39 cellular contexts compared by ENCODE assay signal in genomic region chr1:30185313-30185712, GRCh38.
"Had no signal": no experiment of that assay in that cellular context is flagged by ENCODE, and none has a peak within 500 bp of the region (broad histone marks: within the 10 kb centered on the region; RNA-seq: fewer than 3 reads in every experiment).

No MANE protein-coding gene starts in this region.

- H3K36me3 ChIP-seq: adrenal gland, ascending aorta, brain microvascular endothelial cell, breast epithelium, cardiac muscle cell had no signal

- ATAC-seq: activated naive CD4-positive, alpha-beta T cell treated with anti-CD3 and anti-CD28 coated beads, Interleukin-2, amount 50 U/mL, for 72 hours; activated naive CD8-positive, alpha-beta T cell treated with anti-CD3 and anti-CD28 coated beads, Interleukin-2, amount 50 U/mL, for 24 hours; activated T-cell treated with anti-CD3 and anti-CD28 coated beads, Interleukin-2, amount 50 U/mL, for 4 hours; activated T-cell treated with anti-CD3 and anti-CD28 coated beads, Interleukin-2, amount 50 U/mL, for 72 hours; activated T-helper 17 cell treated with anti-CD3 and anti-CD28 coated beads, Interleukin-2, amount 50 U/mL, for 72 hours; body of pancreas had no signal

- H3K36me3 Mint-ChIP-seq: activated naive CD4-positive, alpha-beta T cell treated with anti-CD3 and anti-CD28 coated beads, Interleukin-2, amount 10 ng/mL, durations not matched to agents 7 days and 5 days; activated naive CD4-positive, alpha-beta T cell treated with anti-CD3 and anti-CD28 coated beads, Interleukin-2, amount 50 U/mL, for 24 hours; activated naive CD4-positive, alpha-beta T cell treated with anti-CD3 and anti-CD28 coated beads, Interleukin-2, amount 50 U/mL, for 72 hours; activated naive CD8-positive, alpha-beta T cell; activated naive CD8-positive, alpha-beta T cell treated with anti-CD3 and anti-CD28 coated beads for 36 hours; activated naive CD8-positive, alpha-beta T cell treated with anti-CD3 and anti-CD28 coated beads, Interleukin-2, amount 10 ng/mL, durations not matched to agents 7 days and 5 days; brain had no signal

- H3K27ac ChIP-seq: adrenal gland, ascending aorta, body of pancreas, brain microvascular endothelial cell, breast epithelium, cardiac muscle cell had no signal

- H3K4me3 ChIP-seq: adrenal gland, ascending aorta, body of pancreas, breast epithelium, cardiac muscle cell had no signal

- H3K4me3 Mint-ChIP-seq: activated naive CD4-positive, alpha-beta T cell treated with anti-CD3 and anti-CD28 coated beads for 36 hours; activated naive CD4-positive, alpha-beta T cell treated with anti-CD3 and anti-CD28 coated beads, Interleukin-2, amount 10 ng/mL, durations not matched to agents 7 days and 5 days; activated naive CD4-positive, alpha-beta T cell treated with anti-CD3 and anti-CD28 coated beads, Interleukin-2, amount 50 U/mL, for 24 hours; activated naive CD8-positive, alpha-beta T cell; activated naive CD8-positive, alpha-beta T cell treated with anti-CD3 and anti-CD28 coated beads for 36 hours; activated naive CD8-positive, alpha-beta T cell treated with anti-CD3 and anti-CD28 coated beads, Interleukin-2, amount 10 ng/mL, durations not matched to agents 7 days and 5 days; activated naive CD8-positive, alpha-beta T cell treated with anti-CD3 and anti-CD28 coated beads, Interleukin-2, amount 50 U/mL, for 24 hours; activated T-cell treated with anti-CD3 and anti-CD28 coated beads, Interleukin-2, amount 50 U/mL, for 24 hours; activated T-cell treated with anti-CD3 and anti-CD28 coated beads, Interleukin-2, amount 50 U/mL, for 4 hours; activated T-cell treated with anti-CD3 and anti-CD28 coated beads, Interleukin-2, amount 50 U/mL, for 72 hours; activated T-helper 1 cell treated with anti-CD3 and anti-CD28 coated beads, Interleukin-12 subunit alpha, Interleukin-12 subunit beta, Interleukin-2, Interleukin-4 antibody, amounts not matched to agents 30 ng/mL and 10 ng/mL and 1 ng/mL, durations not matched to agents 14 hours and 24 hours and 36 hours; activated T-helper 17 cell treated with anti-CD3 and anti-CD28 coated beads, Interleukin-2, amount 50 U/mL, for 72 hours; brain; central memory CD8-positive, alpha-beta T cell had no signal

- H3K27me3 Mint-ChIP-seq: activated naive CD8-positive, alpha-beta T cell; activated T-helper 17 cell treated with anti-CD3 and anti-CD28 coated beads, Interleukin-2, amount 50 U/mL, for 72 hours had no signal

- H3K27ac Mint-ChIP-seq: activated naive CD4-positive, alpha-beta T cell treated with anti-CD3 and anti-CD28 coated beads for 36 hours; activated naive CD4-positive, alpha-beta T cell treated with anti-CD3 and anti-CD28 coated beads, Interleukin-2, amount 10 ng/mL, durations not matched to agents 7 days and 5 days; activated naive CD4-positive, alpha-beta T cell treated with anti-CD3 and anti-CD28 coated beads, Interleukin-2, amount 50 U/mL, for 24 hours; activated naive CD4-positive, alpha-beta T cell treated with anti-CD3 and anti-CD28 coated beads, Interleukin-2, amount 50 U/mL, for 72 hours; activated naive CD8-positive, alpha-beta T cell; activated naive CD8-positive, alpha-beta T cell treated with anti-CD3 and anti-CD28 coated beads for 36 hours; activated naive CD8-positive, alpha-beta T cell treated with anti-CD3 and anti-CD28 coated beads, Interleukin-2, amount 10 ng/mL, durations not matched to agents 7 days and 5 days; activated naive CD8-positive, alpha-beta T cell treated with anti-CD3 and anti-CD28 coated beads, Interleukin-2, amount 50 U/mL, for 24 hours; activated T-cell treated with anti-CD3 and anti-CD28 coated beads, Interleukin-2, amount 50 U/mL, for 24 hours; activated T-cell treated with anti-CD3 and anti-CD28 coated beads, Interleukin-2, amount 50 U/mL, for 72 hours; activated T-helper 1 cell treated with anti-CD3 and anti-CD28 coated beads, Interleukin-12 subunit alpha, Interleukin-12 subunit beta, Interleukin-2, Interleukin-4 antibody, amounts not matched to agents 30 ng/mL and 10 ng/mL and 1 ng/mL, durations not matched to agents 14 hours and 24 hours and 36 hours; activated T-helper 17 cell treated with anti-CD3 and anti-CD28 coated beads, Interleukin-2, amount 50 U/mL, for 72 hours; activated T-helper 2 cell treated with anti-CD3 and anti-CD28 coated beads, Interferon-gamma antibody, Interleukin-2, Interleukin-4, amounts not matched to agents 10 μg/mL and 5 μg/mL and 100 μg/mL, durations not matched to agents 14 hours and 24 hours and 36 hours; brain had no signal

- H3K4me1 ChIP-seq: adrenal gland, ascending aorta, body of pancreas, breast epithelium had no signal

- H3K9me3 ChIP-seq: adrenal gland, ascending aorta, body of pancreas, breast epithelium had no signal

- H3K9me3 Mint-ChIP-seq: activated naive CD4-positive, alpha-beta T cell treated with anti-CD3 and anti-CD28 coated beads for 36 hours; activated naive CD4-positive, alpha-beta T cell treated with anti-CD3 and anti-CD28 coated beads, Interleukin-2, amount 10 ng/mL, durations not matched to agents 7 days and 5 days; activated naive CD4-positive, alpha-beta T cell treated with anti-CD3 and anti-CD28 coated beads, Interleukin-2, amount 50 U/mL, for 24 hours; activated naive CD4-positive, alpha-beta T cell treated with anti-CD3 and anti-CD28 coated beads, Interleukin-2, amount 50 U/mL, for 72 hours; activated naive CD8-positive, alpha-beta T cell treated with anti-CD3 and anti-CD28 coated beads for 36 hours; activated naive CD8-positive, alpha-beta T cell treated with anti-CD3 and anti-CD28 coated beads, Interleukin-2, amount 10 ng/mL, durations not matched to agents 7 days and 5 days; activated naive CD8-positive, alpha-beta T cell treated with anti-CD3 and anti-CD28 coated beads, Interleukin-2, amount 50 U/mL, for 24 hours; activated T-cell treated with anti-CD3 and anti-CD28 coated beads, Interleukin-2, amount 50 U/mL, for 24 hours; activated T-cell treated with anti-CD3 and anti-CD28 coated beads, Interleukin-2, amount 50 U/mL, for 4 hours; activated T-cell treated with anti-CD3 and anti-CD28 coated beads, Interleukin-2, amount 50 U/mL, for 72 hours; activated T-helper 1 cell treated with anti-CD3 and anti-CD28 coated beads, Interleukin-12 subunit alpha, Interleukin-12 subunit beta, Interleukin-2, Interleukin-4 antibody, amounts not matched to agents 30 ng/mL and 10 ng/mL and 1 ng/mL, durations not matched to agents 14 hours and 24 hours and 36 hours; activated T-helper 17 cell treated with anti-CD3 and anti-CD28 coated beads, Interleukin-2, amount 50 U/mL, for 72 hours; activated T-helper 2 cell treated with anti-CD3 and anti-CD28 coated beads, Interferon-gamma antibody, Interleukin-2, Interleukin-4, amounts not matched to agents 10 μg/mL and 5 μg/mL and 100 μg/mL, durations not matched to agents 14 hours and 24 hours and 36 hours; brain; central memory CD8-positive, alpha-beta T cell had no signal

- DNase-seq: activated effector memory CD4-positive, alpha-beta T cell treated with anti-CD3 and anti-CD28 coated beads, Interleukin-2, amount 50 U/mL, for 16 hours; activated effector memory CD4-positive, alpha-beta T cell treated with Interleukin-2 at 50 U/mL for 16 hours; activated gamma-delta T cell; activated gamma-delta T cell treated with Interleukin-2 at 50 U/mL for 16 hours; activated naive CD4-positive, alpha-beta T cell; activated naive CD4-positive, alpha-beta T cell treated with anti-CD3 and anti-CD28 coated beads for 36 hours; activated naive CD4-positive, alpha-beta T cell treated with anti-CD3 and anti-CD28 coated beads, Interleukin-2, amount 10 ng/mL, durations not matched to agents 7 days and 5 days; activated naive CD4-positive, alpha-beta T cell treated with anti-CD3 and anti-CD28 coated beads, Interleukin-2, amount 50 U/mL, for 16 hours; activated naive CD4-positive, alpha-beta T cell treated with Interleukin-2 at 50 U/mL for 16 hours; activated naive CD8-positive, alpha-beta T cell treated with anti-CD3 and anti-CD28 coated beads for 36 hours; activated naive CD8-positive, alpha-beta T cell treated with anti-CD3 and anti-CD28 coated beads, Interleukin-2, amount 10 ng/mL, durations not matched to agents 7 days and 5 days; activated naive CD8-positive, alpha-beta T cell treated with anti-CD3 and anti-CD28 coated beads, Interleukin-2, amount 50 U/mL, for 24 hours; activated T-cell treated with anti-CD3 and anti-CD28 coated beads, Interleukin-2, amount 50 U/mL, for 24 hours; activated T-cell treated with anti-CD3 and anti-CD28 coated beads, Interleukin-2, amount 50 U/mL, for 4 hours; activated T-cell treated with anti-CD3 and anti-CD28 coated beads, Interleukin-2, amount 50 U/mL, for 48 hours; activated T-cell treated with anti-CD3 and anti-CD28 coated beads, Interleukin-2, amount 50 U/mL, for 72 hours; adrenal gland; amniotic stem cell; amygdala; anterior cingulate cortex; aorta; body of pancreas; brain microvascular endothelial cell; caudate nucleus; central memory CD4-positive, alpha-beta T cell; cerebellar nuclear complex had no signal

- H3K4me1 Mint-ChIP-seq: activated naive CD4-positive, alpha-beta T cell treated with anti-CD3 and anti-CD28 coated beads, Interleukin-2, amount 50 U/mL, for 24 hours; activated naive CD8-positive, alpha-beta T cell treated with anti-CD3 and anti-CD28 coated beads for 36 hours; activated naive CD8-positive, alpha-beta T cell treated with anti-CD3 and anti-CD28 coated beads, Interleukin-2, amount 10 ng/mL, durations not matched to agents 7 days and 5 days; activated naive CD8-positive, alpha-beta T cell treated with anti-CD3 and anti-CD28 coated beads, Interleukin-2, amount 50 U/mL, for 24 hours had no signal

- H3K27me3 ChIP-seq: adrenal gland, ascending aorta, body of pancreas, brain microvascular endothelial cell, cardiac muscle cell had no signal

- FAIRE-seq: astrocyte, bronchial epithelial cell had no signal
